ENCODE assay signal across 8 cellular contexts in genomic region chr6:136793348-136793747, GRCh38. TPM values are rescaled to one million over a fixed set of nuclear protein-coding genes. Genes with fewer than 3 reads are reported as not detected.
DNase-seq lines count a peak whose midpoint lies in the region; ATAC-seq, FAIRE-seq and TF ChIP-seq lines count a peak whose summit lies in the region.

No MANE protein-coding gene starts in this region.

- H3K56ac ChIP-seq in H1 (replicated peaks; ENCODE audit: insufficient read length, low read depth, low read length), result no peak overlapping the region

- H3K14ac ChIP-seq in H1 (ENCODE audit: insufficient read length), result no peak overlapping the region

- no peak for TF ChIP-seq POLR2A in H1 (IDR thresholded peaks at IDR 0.05; ENCODE audit: control extremely low read depth in 1 of 2, low read depth in 2 of 2, low read length in 2 of 2)

- peak overlapping the region; percentile 71 to 90 for H3K4me2 ChIP-seq in H1 (ENCODE audit: insufficient read depth in 1 of 2, low read depth in 2 of 2, low read length in 2 of 2)

- H4K5ac ChIP-seq in H1 (ENCODE audit: insufficient read length, low read depth, low read length), result no peak overlapping the region

- H4K91ac ChIP-seq in H1 (replicated peaks; ENCODE audit: insufficient read length, low read length), result no peak overlapping the region

- H3K23ac ChIP-seq in H1 (ENCODE audit: insufficient read length), result no peak overlapping the region

- no peak overlapping the region for H3K18ac ChIP-seq in H1 (ENCODE audit: extremely low read depth, low read length)

- TF ChIP-seq CTCF in GM10248 (IDR thresholded peaks at IDR 0.05; ENCODE audit: control extremely low read depth, extremely low read depth, low read depth, missing control alignments), result no peak
- TF ChIP-seq CTCF in H1 (IDR thresholded peaks at IDR 0.05; ENCODE audit: control extremely low read depth in 1 of 3, insufficient read depth in 1 of 3, low read depth in 1 of 3, low read length in 3 of 3), result no peak

- POLR2A ChIA-PET in GM10248 (lab: Yijun Ruan, JAX), result interaction anchor here (1.4 to 1.6 kb wide), 3 partner anchors 30 to 149 kb away, joined by 9 to 13 read pairs (median 12); no protein-coding TSS in a partner anchor
- POLR2A ChIA-PET in H1 (lab: Charles Lee; ENCODE audit: partially characterized antibody), result interaction anchor here (1.6 kb wide), 1 partner anchor 28 kb away, joined by 4 read pairs; no protein-coding TSS in a partner anchor

- no peak for ATAC-seq in HG02759 (IDR thresholded peaks at IDR 0.05; ENCODE audit: unreplicated experiment)

- H4K20me1 ChIP-seq in H1 (replicated peaks in 1 of 2; ENCODE audit: control insufficient read depth in 1 of 2, insufficient read depth in 2 of 2, low read length in 2 of 2), result peaks cover 0 to 5% of the 10 kb centered on the region in 2 experiments

- no peak overlapping the region for H2AFZ ChIP-seq in H1 (ENCODE audit: low read length)

- no peak overlapping the region for H2BK5ac ChIP-seq in H1 (ENCODE audit: low read depth, low read length)

- no peak for TF ChIP-seq RAD21 in H1 (IDR thresholded peaks at IDR 0.05 in 1 of 2, conservative IDR thresholded peaks at IDR 0.05 in 1 of 2; ENCODE audit: low read depth in 2 of 2, low read length in 2 of 2)

- H2BK12ac ChIP-seq in H1 (ENCODE audit: low read depth, low read length), result no peak overlapping the region

- no peak overlapping the region for H2BK15ac ChIP-seq in H1 (ENCODE audit: low read length)

- H3K79me1 ChIP-seq in H1 (ENCODE audit: low read depth, low read length), result no peaks in the 10 kb centered on the region

- no peaks in the 10 kb centered on the region for H3K79me2 ChIP-seq in H1 (ENCODE audit: control insufficient read depth in 1 of 2, insufficient read depth in 2 of 2, low read length in 2 of 2)

- H4K8ac ChIP-seq in H1 (ENCODE audit: extremely low read depth, insufficient read depth, low read length), result no peak overlapping the region

- WGBS in H1 (ENCODE audit: extremely low coverage in 1 of 2, insufficient coverage in 1 of 2, insufficient read length in 1 of 2, insufficient replicate concordance in 2 of 2, low coverage in 1 of 2, low lambda C conversion rate in 2 of 2, missing lambda C conversion rate in 1 of 2), 2 experiments, result 73% methylated on average over 8 of the region's 8 CpGs; no CpG with 5 or more reads in 1 of the 2 experiments

- peaks cover 17% of the 10 kb centered on the region for H3K27me3 ChIP-seq in NT2/D1 (ENCODE audit: insufficient read depth, insufficient read length)
- H3K27me3 ChIP-seq in H1 (replicated peaks in 1 of 4; ENCODE audit: control insufficient read depth in 3 of 4, extremely low read depth in 1 of 4, insufficient read depth in 3 of 4, low read length in 3 of 4), result peaks cover 8 to 31% (median 19%) of the 10 kb centered on the region in 4 experiments; a peak in 6 of 7 replicates
- no peaks in the 10 kb centered on the region for H3K27me3 ChIP-seq in rectal smooth muscle tissue (ENCODE audit: control insufficient read depth, insufficient read depth, low read length)

- H3K36me3 ChIP-seq in NT2/D1 (ENCODE audit: insufficient read depth, insufficient read length, low read length) (no peaks in the 10 kb centered on the region), H1 (ENCODE audit: control insufficient read depth in 2 of 4, insufficient read depth in 4 of 4, low read length in 3 of 4) (no peaks in the 10 kb centered on the region), rectal smooth muscle tissue (ENCODE audit: control insufficient read depth, insufficient read depth, low read length) (no peaks in the 10 kb centered on the region)

- H3K27ac ChIP-seq in H1 (ENCODE audit: low read depth, low read length) (no peak overlapping the region), rectal smooth muscle tissue (ENCODE audit: low read depth, low read length) (peak overlapping the region; percentile 87)

- H3K23me2 ChIP-seq in H1 (ENCODE audit: low read depth, low read length), result peaks cover 12% of the 10 kb centered on the region; the same call in 1 of the 2 replicates

- FAIRE-seq in H1 (lab: Jason Lieb, UNC), result no peak

- H3K9ac ChIP-seq in NT2/D1 (ENCODE audit: insufficient read length, low read depth) (peak overlapping the region; percentile 86), H1 (replicated peaks in 1 of 4; ENCODE audit: extremely low read depth in 1 of 4, low read depth in 3 of 4, low read length in 3 of 4) (no peak overlapping the region), rectal smooth muscle tissue (ENCODE audit: low read length) (peak overlapping the region; percentile 53)

- no peak for TF ChIP-seq EP300 in H1 (IDR thresholded peaks at IDR 0.05; ENCODE audit: borderline replicate concordance in 1 of 2, low read depth in 2 of 2, low read length in 2 of 2)

- H3K4me1 ChIP-seq in NT2/D1 (ENCODE audit: insufficient read depth, insufficient read length) (no peaks in the 10 kb centered on the region), H1 (replicated peaks in 1 of 4; ENCODE audit: control insufficient read depth in 3 of 4, insufficient read depth in 4 of 4, low read length in 3 of 4) (0 out of 7 replicates have a peak, but pooled peaks cover 0 to 9% (median 1%) of the 10 kb centered on the region in 4 experiments), rectal smooth muscle tissue (ENCODE audit: control insufficient read depth, insufficient read depth, low read length) (peaks cover 5% of the 10 kb centered on the region)

- H2BK120ac ChIP-seq in H1 (replicated peaks; ENCODE audit: low read depth, low read length), result no peak overlapping the region

- H3K9me3 ChIP-seq in NT2/D1 (ENCODE audit: insufficient read depth, low read length) (peaks cover 13% of the 10 kb centered on the region; the same call in 1 of the 2 replicates), H1 (ENCODE audit: insufficient read depth in 2 of 2, low read depth in 1 of 2, low read length in 1 of 2) (no peaks in the 10 kb centered on the region)

- peak overlapping the region; percentile 81 for H3K4me3 ChIP-seq in NT2/D1 (ENCODE audit: insufficient read length, low read depth)
- H3K4me3 ChIP-seq in H1 (ENCODE audit: extremely low read depth in 1 of 4, insufficient read depth in 2 of 4, low read depth in 3 of 4, low read length in 4 of 4), result peak overlapping the region in 2 of 4 experiments; percentile 73 to 78; a peak in 4 of 8 replicates
- H3K4me3 ChIP-seq in rectal smooth muscle tissue (ENCODE audit: low read length), result peak overlapping the region; percentile 78

- no peak overlapping the region for H2AK5ac ChIP-seq in H1 (ENCODE audit: low read depth, low read length)

- H2BK20ac ChIP-seq in H1 (ENCODE audit: low read length), result no peak overlapping the region

- H3K4ac ChIP-seq in H1 (replicated peaks; ENCODE audit: insufficient read length, low read depth, low read length), result no peak overlapping the region

- CTCF ChIA-PET in GM10248 (lab: Yijun Ruan, JAX), result interaction anchor here (0.8 to 9.6 kb wide), 31 partner anchors 9 to 503 kb away, joined by 3 to 348 read pairs (median 10); partner anchors contain the start of genes BCLAF1, PEX7 and SLC35D3
- CTCF ChIA-PET in H1 (lab: Charles Lee; ENCODE audit: partially characterized antibody), result interaction anchor here (0.6 to 4.7 kb wide), 14 partner anchors 28 to 470 kb away, joined by 3 to 99 read pairs (median 6); no protein-coding TSS in a partner anchor

- peak; percentile 24 for DNase-seq in GM10248 (ENCODE audit: extremely low spot score)
- no peak for DNase-seq in NT2/D1 (ENCODE audit: low read depth, low spot score)
- DNase-seq in H1 (ENCODE audit: low read depth in 1 of 2, low spot score in 2 of 2), result no peak
- DNase-seq in NCI-H524 treated with DMSO at 0.1 percent for 48 hours (lab: John Stamatoyannopoulos, UW), result no peak
- no peak for DNase-seq in DMS153 treated with DMSO at 0.1 percent for 48 hours (lab: John Stamatoyannopoulos, UW; ENCODE audit: unreplicated experiment)
- DNase-seq in activated CD4-positive, alpha-beta T cell treated with anti-CD3 and anti-CD28 coated beads, Interleukin-2, amount 50 U/mL, for 1 hour, result no peak

TF ChIP-seq in H1, 55 proteins besides CTCF, POLR2A, EP300 and RAD21:
- TF ChIP-seq JUND (IDR thresholded peaks at IDR 0.05; ENCODE audit: low read length) (0 out of 2 replicates have a peak, but pooled peaks have one; percentile 2), EGR1 (IDR thresholded peaks at IDR 0.05; ENCODE audit: borderline replicate concordance, low read depth, low read length) (no peak), RBBP5 (IDR thresholded peaks at IDR 0.05; ENCODE audit: borderline replicate concordance, low read depth, low read length) (no peak), HDAC2 (IDR thresholded peaks at IDR 0.05; ENCODE audit: borderline replicate concordance in 1 of 2, low read depth in 2 of 2, low read length in 2 of 2) (no peak)

RNA-seq across cellular contexts. Expression of gene MAP3K5, which starts 1.1 kb away (rescaled TPM):
- total RNA-seq in H1 (2021; fragmentation: NEBNext Ultra II Directional; extraction: Animal tissue kit (Norgen Biotek cat#: 25700)), result 2.4 and 2.6 TPM in 2 replicates
- 0.41 and 0.63 TPM in 2 replicates for polyA plus RNA-seq in H1 (2011; rRNA removed)
- 0.76 TPM for polyA plus RNA-seq in H1 (2011; cell fraction: cytosol; rRNA removed)
- 0.56 TPM for polyA plus RNA-seq in H1 (2011; cell fraction: nucleus; rRNA removed)
- 1.2 to 1.9 TPM (median 1.5 TPM) in 4 replicates for polyA plus RNA-seq in H1 (2012, experiment 1 of 2)
- polyA plus RNA-seq in H1 (2012, experiment 2 of 2), result 0.12 TPM
- polyA plus RNA-seq in H1 (2013, experiment 1 of 2), result 1.2 TPM
- 1.2 TPM for polyA plus RNA-seq in H1 (2013, experiment 2 of 2)
- 2.1 and 2.3 TPM in 2 replicates for polyA minus RNA-seq in H1 (2011; rRNA and poly(A)+ RNA removed)
- 1.6 TPM for polyA minus RNA-seq in H1 (2011; cell fraction: cytosol; rRNA and poly(A)+ RNA removed)
- 2.7 TPM for polyA minus RNA-seq in H1 (2011; cell fraction: nucleus; rRNA and poly(A)+ RNA removed)

RNA-seq across cellular contexts. Expression of gene PEX7, which starts 29.0 kb away (rescaled TPM):
- total RNA-seq in H1 (2021; fragmentation: NEBNext Ultra II Directional; extraction: Animal tissue kit (Norgen Biotek cat#: 25700)), result 6.4 and 6.7 TPM in 2 replicates
- 10.5 and 11.0 TPM in 2 replicates for polyA plus RNA-seq in H1 (2011; rRNA removed)
- 13.6 TPM for polyA plus RNA-seq in H1 (2011; cell fraction: cytosol; rRNA removed)
- 5.2 TPM for polyA plus RNA-seq in H1 (2011; cell fraction: nucleus; rRNA removed)
- polyA plus RNA-seq in H1 (2012, experiment 1 of 2), result 5.2 to 9.2 TPM (median 7.9 TPM) in 4 replicates
- polyA plus RNA-seq in H1 (2012, experiment 2 of 2), result 2.3 TPM
- polyA plus RNA-seq in H1 (2013, experiment 1 of 2), result 5.8 TPM
- 6.1 TPM for polyA plus RNA-seq in H1 (2013, experiment 2 of 2)
- polyA minus RNA-seq in H1 (2011; rRNA and poly(A)+ RNA removed), result 5.9 and 7.9 TPM in 2 replicates
- polyA minus RNA-seq in H1 (2011; cell fraction: cytosol; rRNA and poly(A)+ RNA removed), result 7.2 TPM
- 16.1 TPM for polyA minus RNA-seq in H1 (2011; cell fraction: nucleus; rRNA and poly(A)+ RNA removed)

Comparison
In these comparisons a context has a peak if more than half of its experiments do, and no peak if none do; other contexts are left out.
1. H3K9ac ChIP-seq: peak in NT2/D1 (single experiment) and rectal smooth muscle tissue (single experiment); none in H1 (0 of 4).